Comparison of ENCODE assay signal across 9 cellular contexts in genomic region chr19:18920400-18920799, GRCh38. TPM values are rescaled to one million over a fixed set of nuclear protein-coding genes. Genes with fewer than 3 reads are reported as not detected.
DNase-seq lines count a peak whose midpoint lies in the region; ATAC-seq and TF ChIP-seq lines count a peak whose summit lies in the region.
"Had no signal": no experiment of that assay in that cellular context is flagged by ENCODE, and none has a peak within 500 bp of the region (broad histone marks: within the 10 kb centered on the region; RNA-seq: fewer than 3 reads in every experiment).

No MANE protein-coding gene starts in this region.

- H3K4me1 ChIP-seq in CD4-positive, alpha-beta memory T cell (ENCODE audit: insufficient read depth, low read length), result peaks cover 39% of the 10 kb centered on the region
- H3K4me1 ChIP-seq in OCI-LY3 (ENCODE audit: low read length), result peaks cover 13% of the 10 kb centered on the region
- peaks cover 0 to 6% of the 10 kb centered on the region in 2 donors for H3K4me1 ChIP-seq in neuronal stem cell (ENCODE audit: control insufficient read depth in 2 of 2, insufficient read depth in 1 of 2, low read depth in 1 of 2, low read length in 2 of 2)

- no peaks in the 10 kb centered on the region for H3K27me3 ChIP-seq in CD4-positive, alpha-beta memory T cell (ENCODE audit: insufficient read depth, low read length)
- H3K27me3 ChIP-seq in OCI-LY3 (ENCODE audit: low read depth, low read length), result no peaks in the 10 kb centered on the region
- H3K27me3 ChIP-seq in neuronal stem cell (ENCODE audit: control insufficient read depth in 3 of 3, insufficient read depth in 3 of 3, low read depth in 1 of 3, low read length in 3 of 3), result no peaks in the 10 kb centered on the region

- H3K9ac ChIP-seq in OCI-LY3 (ENCODE audit: low read length), result peak overlapping the region; percentile 69
- peak overlapping the region; percentile 46 for H3K9ac ChIP-seq in neuronal stem cell (ENCODE audit: low read depth, low read length, poor library complexity)

- peaks cover 15% of the 10 kb centered on the region for H3K79me1 ChIP-seq in neuronal stem cell (ENCODE audit: low read depth, low read length)

- H2BK120ac ChIP-seq in neuronal stem cell (ENCODE audit: low read depth, low read length), result no peak overlapping the region

- DNase-seq in CD4-positive, alpha-beta memory T cell, result no peak
- no peak for DNase-seq in endothelial cell (ENCODE audit: low spot score)
- no peak for DNase-seq in neuronal stem cell (ENCODE audit: low spot score)
- DNase-seq in NCI-H2107 treated with DMSO at 0.1 percent for 48 hours (lab: John Stamatoyannopoulos, UW; ENCODE audit: unreplicated experiment), result no peak
- no peak for DNase-seq in dedifferentiated amniotic fluid mesenchymal stem cell (ENCODE audit: extremely low spot score)
- DNase-seq in NCI-H446 (lab: John Stamatoyannopoulos, UW), result no peak
- DNase-seq: NCI-H1694 treated with DMSO at 0.1 percent for 48 hours had no signal

- H3K4me1 Mint-ChIP-seq in CD4-positive, alpha-beta memory T cell, result peaks cover 20 to 58% (median 32%) of the 10 kb centered on the region in 4 donors
- peaks cover 27% of the 10 kb centered on the region for H3K4me1 Mint-ChIP-seq in endothelial cell (ENCODE audit: unreplicated experiment)

- TF ChIP-seq CTCF in OCI-LY3 (IDR thresholded peaks at IDR 0.05; ENCODE audit: low read depth, low read length), result no peak
- TF ChIP-seq CTCF in endothelial cell (IDR thresholded peaks at IDR 0.05; ENCODE audit: unreplicated experiment), result no peak

- H3K4me3 ChIP-seq in CD4-positive, alpha-beta memory T cell (ENCODE audit: low read length in 2 of 2), result peak overlapping the region; percentile 92 to 93
- H3K4me3 ChIP-seq in OCI-LY3 (ENCODE audit: low read length), result peak overlapping the region; percentile 83
- peak overlapping the region; percentile 81 to 88 for H3K4me3 ChIP-seq in neuronal stem cell (ENCODE audit: low read length in 2 of 2)

- no peak overlapping the region for H2AK5ac ChIP-seq in neuronal stem cell (ENCODE audit: low read depth, low read length)

- peak overlapping the region; percentile 79 for H3K27ac ChIP-seq in CD4-positive, alpha-beta memory T cell (ENCODE audit: low read depth, low read length)
- H3K27ac ChIP-seq in OCI-LY3 (ENCODE audit: low read length) (no peak overlapping the region), neuronal stem cell (replicated peaks; ENCODE audit: low read length) (no peak overlapping the region)

- peak overlapping the region; percentile 72 to 97 (median 93) for H3K4me3 Mint-ChIP-seq in CD4-positive, alpha-beta memory T cell
- peak overlapping the region; percentile 98 for H3K4me3 Mint-ChIP-seq in endothelial cell (ENCODE audit: unreplicated experiment)

- CTCF ChIA-PET in CD4-positive, alpha-beta memory T cell (lab: Charles Lee; ENCODE audit: partially characterized antibody), result no interaction called here

- no peaks in the 10 kb centered on the region for H3K9me3 Mint-ChIP-seq in CD4-positive, alpha-beta memory T cell
- H3K9me3 Mint-ChIP-seq in endothelial cell (ENCODE audit: unreplicated experiment), result no peaks in the 10 kb centered on the region

- H3K27me3 Mint-ChIP-seq in CD4-positive, alpha-beta memory T cell, result no peaks in the 10 kb centered on the region
- peaks cover 32% of the 10 kb centered on the region for H3K27me3 Mint-ChIP-seq in endothelial cell (ENCODE audit: unreplicated experiment)

- H2AFZ ChIP-seq in OCI-LY3 (ENCODE audit: low read depth, low read length) (no peak overlapping the region), neuronal stem cell (ENCODE audit: low read length) (no peak overlapping the region)

- no peaks in the 10 kb centered on the region for H3K9me3 ChIP-seq in CD4-positive, alpha-beta memory T cell (ENCODE audit: control insufficient read depth in 1 of 2, low read length in 2 of 2)
- no peaks in the 10 kb centered on the region for H3K9me3 ChIP-seq in OCI-LY3 (ENCODE audit: insufficient read depth, low read length)
- H3K9me3 ChIP-seq in neuronal stem cell (replicated peaks in 1 of 2; ENCODE audit: control insufficient read depth in 2 of 2, insufficient read depth in 1 of 2, low read depth in 1 of 2, low read length in 2 of 2), result no peaks in the 10 kb centered on the region

- H2BK5ac ChIP-seq in neuronal stem cell (ENCODE audit: low read length), result no peak overlapping the region

- no peak overlapping the region for H3K14ac ChIP-seq in neuronal stem cell (ENCODE audit: low read length)

- ATAC-seq in HG02840 (IDR thresholded peaks at IDR 0.05; ENCODE audit: low FRiP score, unreplicated experiment), result no peak

- no peak overlapping the region for H2BK12ac ChIP-seq in neuronal stem cell (ENCODE audit: low read length)

- H3K36me3 ChIP-seq in CD4-positive, alpha-beta memory T cell (ENCODE audit: insufficient read depth, low read length), result peaks cover 34% of the 10 kb centered on the region
- H3K36me3 ChIP-seq in OCI-LY3 (replicated peaks; ENCODE audit: low read depth, low read length) (peaks cover 28% of the 10 kb centered on the region), neuronal stem cell (replicated peaks in 1 of 2; ENCODE audit: control insufficient read depth in 2 of 2, insufficient read depth in 2 of 2, low read length in 2 of 2) (peaks cover 24 to 43% of the 10 kb centered on the region in 2 donors)

- H3K18ac ChIP-seq in neuronal stem cell (ENCODE audit: low read length), result no peak overlapping the region

- no peak overlapping the region for H4K8ac ChIP-seq in neuronal stem cell (ENCODE audit: low read depth, low read length)

- intact Hi-C loops in CD4-positive, alpha-beta memory T cell (cut with micrococcal nuclease), result no loop called here

- POLR2A ChIA-PET in CD4-positive, alpha-beta memory T cell (lab: Charles Lee; ENCODE audit: partially characterized antibody), result interaction anchor here (0.6 to 3.2 kb wide), 7 partner anchors 9 to 491 kb away, joined by 3 to 20 read pairs (median 12); partner anchors contain the start of genes REX1BD, SLC25A42 and UBA52

- peak overlapping the region; percentile 68 for H3K4me2 ChIP-seq in OCI-LY3 (ENCODE audit: low read length)
- H3K4me2 ChIP-seq in neuronal stem cell (ENCODE audit: insufficient read depth, low read length, poor library complexity, severe bottlenecking), result peak overlapping the region; percentile 97

- H3K27ac Mint-ChIP-seq in CD4-positive, alpha-beta memory T cell, result peak overlapping the region in 5 of 7 donors; percentile 73 to 98 (median 96)
- peak overlapping the region; percentile 98 for H3K27ac Mint-ChIP-seq in endothelial cell (ENCODE audit: unreplicated experiment)

- H4K20me1 ChIP-seq in OCI-LY3 (ENCODE audit: insufficient read depth, low read length), result 0 out of 2 replicates have a peak, but pooled peaks cover under 1% of the 10 kb centered on the region

- H3K23ac ChIP-seq in neuronal stem cell (ENCODE audit: low read depth, low read length, poor library complexity), result no peak overlapping the region

- H2BK15ac ChIP-seq in neuronal stem cell (ENCODE audit: low read length), result no peak overlapping the region

- no CpG with 5 or more reads among the region's 9 CpGs for WGBS in neuronal stem cell (ENCODE audit: extremely low coverage in 2 of 2, insufficient read length in 2 of 2, insufficient replicate concordance in 1 of 2), 2 donors

- H4K91ac ChIP-seq in neuronal stem cell (ENCODE audit: low read depth, low read length, poor library complexity), result no peak overlapping the region

- peaks cover 26 to 49% of the 10 kb centered on the region in 2 donors for H3K36me3 Mint-ChIP-seq in CD4-positive, alpha-beta memory T cell
- peaks cover 31% of the 10 kb centered on the region for H3K36me3 Mint-ChIP-seq in endothelial cell (ENCODE audit: low read depth, unreplicated experiment)

- H3K4ac ChIP-seq in neuronal stem cell (ENCODE audit: low read length), result no peak overlapping the region

- peaks cover 55% of the 10 kb centered on the region for H3K79me2 ChIP-seq in OCI-LY3 (ENCODE audit: low read length)

RNA-seq across cellular contexts. Expression of gene DDX49, which starts 0.9 kb away (rescaled TPM):
- 10 to 100 TPM; 40.9 to 43.6 TPM for total RNA-seq in CD4-positive, alpha-beta memory T cell
- 10 to 100 TPM; 20.7 to 32.1 TPM for polyA plus RNA-seq in CD4-positive, alpha-beta memory T cell
- 33.7 TPM for total RNA-seq in endothelial cell (ENCODE audit: unreplicated experiment)
- 11.8 TPM for polyA plus RNA-seq in neuronal stem cell (2013, experiment 1 of 2)
- polyA plus RNA-seq in neuronal stem cell (2013, experiment 2 of 2), result 10.4 TPM

RNA-seq across cellular contexts. Expression of gene COPE, which starts 1.2 kb away (rescaled TPM):
- 100 to 1,000 TPM; 165 to 170 TPM for total RNA-seq in CD4-positive, alpha-beta memory T cell
- polyA plus RNA-seq in CD4-positive, alpha-beta memory T cell, result 100 to 1,000 TPM; 273 to 276 TPM
- 213 TPM for total RNA-seq in endothelial cell (ENCODE audit: unreplicated experiment)
- polyA plus RNA-seq in neuronal stem cell (2013, experiment 1 of 2), result 152 TPM
- polyA plus RNA-seq in neuronal stem cell (2013, experiment 2 of 2), result 153 TPM

RNA-seq across cellular contexts. Expression of gene HOMER3, which starts 20.6 kb away (rescaled TPM):
- 1 to 10 TPM; 2.1 to 2.4 TPM for total RNA-seq in CD4-positive, alpha-beta memory T cell
- 1 to 10 TPM; 2.6 to 2.7 TPM for polyA plus RNA-seq in CD4-positive, alpha-beta memory T cell
- total RNA-seq in endothelial cell (ENCODE audit: unreplicated experiment), result 222 TPM
- polyA plus RNA-seq in neuronal stem cell (2013, experiment 1 of 2), result 58.3 TPM
- polyA plus RNA-seq in neuronal stem cell (2013, experiment 2 of 2), result 56.2 TPM

RNA-seq across cellular contexts. Expression of gene CERS1, which starts 24.4 kb away (rescaled TPM):
- total RNA-seq in CD4-positive, alpha-beta memory T cell, result not detected
- not detected for polyA plus RNA-seq in CD4-positive, alpha-beta memory T cell
- 15.7 TPM for total RNA-seq in endothelial cell (ENCODE audit: unreplicated experiment)
- polyA plus RNA-seq in neuronal stem cell (2013, experiment 1 of 2), result 17.4 TPM
- polyA plus RNA-seq in neuronal stem cell (2013, experiment 2 of 2), result 17.0 TPM

Comparison
In these comparisons a context has a peak if more than half of its experiments do, and no peak if none do; other contexts are left out.
1. RNA of gene HOMER3, which starts 20.6 kb away (total RNA-seq): 222 TPM in endothelial cell (single experiment); 2.1 to 2.4 TPM in CD4-positive, alpha-beta memory T cell; every median in the first group is over 10 times any median in the second.
2. Peak in every context shown above with its lines, with median percentiles within 50 percentile points of each other: H3K4me3 ChIP-seq.